ENCODE assay signal across 12 cellular contexts in genomic region chr11:35050596-35050995, GRCh38.
DNase-seq lines count a peak whose midpoint lies in the region; ATAC-seq and TF ChIP-seq lines count a peak whose summit lies in the region.
"Had no signal": no experiment of that assay in that cellular context is flagged by ENCODE, and none has a peak within 500 bp of the region (broad histone marks: within the 10 kb centered on the region; RNA-seq: fewer than 3 reads in every experiment).

No MANE protein-coding gene starts in this region.

- H3K36me3 Mint-ChIP-seq in naive B cell, result peaks cover 1 to 29% of the 10 kb centered on the region in 2 donors

- ATAC-seq in HG03025 (IDR thresholded peaks at IDR 0.05; ENCODE audit: low FRiP score, unreplicated experiment), result peak; percentile 28
- ATAC-seq in naive B cell (ENCODE audit: low read depth in 2 of 2), result no peak

- no peak for TF ChIP-seq POLR2A in esophagus squamous epithelium (IDR thresholded peaks at IDR 0.05)

- peaks cover 41 to 54% (median 50%) of the 10 kb centered on the region in 3 donors for H3K4me1 Mint-ChIP-seq in naive B cell

- H3K36me3 ChIP-seq in esophagus squamous epithelium, result no peaks in the 10 kb centered on the region
- H3K36me3 ChIP-seq: left ventricle myocardium inferior had no signal

- TF ChIP-seq CTCF in GM12865 (IDR thresholded peaks at IDR 0.05; ENCODE audit: insufficient read depth, low read depth, low read length, missing control alignments) (no peak), esophagus squamous epithelium (IDR thresholded peaks at IDR 0.05) (no peak)

- H3K9me3 ChIP-seq in esophagus squamous epithelium, result no peaks in the 10 kb centered on the region
- H3K9me3 ChIP-seq: left ventricle myocardium inferior had no signal

- no peaks in the 10 kb centered on the region for H3K27me3 Mint-ChIP-seq in naive B cell

- peaks cover 0 to 16% (median 8%) of the 10 kb centered on the region in 3 donors for H3K4me1 ChIP-seq in esophagus squamous epithelium
- H3K4me1 ChIP-seq: left ventricle myocardium inferior had no signal

- peaks cover 7 to 28% (median 16%) of the 10 kb centered on the region in 7 donors for H3K9me3 Mint-ChIP-seq in naive B cell

- H3K4me3 Mint-ChIP-seq in naive B cell, result peak overlapping the region in 7 of 8 donors; percentile 26 to 74 (median 59)

- peak overlapping the region; percentile 73 to 99 (median 92) for H3K27ac Mint-ChIP-seq in naive B cell

- DNase-seq in GM12865 (ENCODE audit: low read depth) (peak; percentile 33), SKM-1 treated with dmso at 0.1 percent for 144 hours (lab: John Stamatoyannopoulos, UW; ENCODE audit: unreplicated experiment) (peak; percentile 91), naive B cell (no peak), retina (no peak), iPS-NIHi11 (ENCODE audit: low spot score) (no peak), NCI-H345 treated with DMSO at 0.1 percent for 48 hours (lab: John Stamatoyannopoulos, UW; ENCODE audit: unreplicated experiment) (no peak), esophagus squamous epithelium (lab: John Stamatoyannopoulos, UW) (no peak)
- DNase-seq: caudate nucleus, DMS53, Karpas-422, left ventricle myocardium inferior had no signal

- 45 to 58% methylated on average over 3 of the region's 3 CpGs for WGBS in esophagus squamous epithelium, 2 donors

- intact Hi-C loops in esophagus squamous epithelium (cut with DNase I), result no loop called here

- H3K4me3 ChIP-seq in GM12865 (ENCODE audit: low read depth, low read length), result peak overlapping the region; percentile 31
- no peak overlapping the region for H3K4me3 ChIP-seq in esophagus squamous epithelium
- H3K4me3 ChIP-seq: left ventricle myocardium inferior had no signal

- H3K27me3 ChIP-seq in esophagus squamous epithelium, result no peaks in the 10 kb centered on the region

- no peak overlapping the region for H3K27ac ChIP-seq in esophagus squamous epithelium
- H3K27ac ChIP-seq: left ventricle myocardium inferior had no signal

Comparison
In these comparisons a context has a peak if more than half of its experiments do, and no peak if none do; other contexts are left out.
1. DNase-seq: peak in GM12865 (single experiment) and SKM-1 treated with dmso at 0.1 percent for 144 hours (single experiment); none in naive B cell (single experiment), retina (single experiment), iPS-NIHi11 (single experiment), NCI-H345 treated with DMSO at 0.1 percent for 48 hours (single experiment) and esophagus squamous epithelium (single experiment).